Comparison of ENCODE assay signal across 8 cellular contexts in the genomic region with DNA sequence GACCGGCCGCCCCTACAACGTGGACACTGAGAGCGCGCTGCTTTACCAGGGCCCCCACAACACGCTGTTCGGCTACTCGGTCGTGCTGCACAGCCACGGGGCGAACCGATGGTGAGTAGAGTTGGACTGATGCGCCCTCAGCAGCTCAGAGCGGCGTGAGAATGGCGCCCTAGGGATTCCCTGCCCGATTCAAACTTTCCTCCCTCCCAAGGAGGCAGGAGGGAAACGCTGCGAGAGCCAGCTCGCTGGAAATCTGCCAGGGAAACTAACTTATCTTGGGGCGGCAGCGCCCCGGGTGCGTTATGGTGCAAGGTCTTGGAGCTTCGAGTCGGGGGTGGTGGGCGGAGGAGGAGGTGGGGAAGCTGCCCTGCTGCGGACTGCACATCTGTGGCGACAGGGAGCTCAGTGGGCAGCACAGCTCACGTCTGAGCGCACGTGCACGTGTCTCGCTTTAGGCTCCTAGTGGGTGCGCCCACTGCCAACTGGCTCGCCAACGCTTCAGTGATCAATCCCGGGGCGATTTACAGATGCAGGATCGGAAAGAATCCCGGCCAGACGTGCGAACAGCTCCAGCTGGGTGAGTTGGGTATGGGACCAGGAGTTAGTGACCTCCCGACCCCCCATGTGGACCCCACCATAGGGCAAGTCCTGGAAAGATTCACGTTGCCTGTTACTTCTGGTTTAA. TPM values are rescaled to one million over a fixed set of nuclear protein-coding genes. Genes with fewer than 3 reads are reported as not detected.
DNase-seq lines count a peak whose midpoint lies in the region; ATAC-seq, FAIRE-seq and TF ChIP-seq lines count a peak whose summit lies in the region.

No MANE protein-coding gene starts in this region.

- peaks cover 47% of the 10 kb centered on the region for H3K36me3 Mint-ChIP-seq in activated T-cell treated with anti-CD3 and anti-CD28 coated beads, Interleukin-2, amount 50 U/mL, for 24 hours (ENCODE audit: low read depth)

- no peak for TF ChIP-seq POLR2A in ovary (IDR thresholded peaks at IDR 0.05)

- 6% methylated on average over 34 to 45 of the region's 45 CpGs for WGBS in ovary, 3 donors

- no peaks in the 10 kb centered on the region for H3K9me3 Mint-ChIP-seq in activated T-cell treated with anti-CD3 and anti-CD28 coated beads, Interleukin-2, amount 50 U/mL, for 24 hours

- no peak for FAIRE-seq in urothelium cell line (lab: Jason Lieb, UNC)

- peak; percentile 34 for ATAC-seq in HG02571 (IDR thresholded peaks at IDR 0.05; ENCODE audit: unreplicated experiment)

- no peaks in the 10 kb centered on the region for H3K9me3 ChIP-seq in ovary

- H3K4me1 ChIP-seq in ovary (ENCODE audit: insufficient read depth) = peaks cover 4% of the 10 kb centered on the region

- no peak for TF ChIP-seq EP300 in ovary (IDR thresholded peaks at IDR 0.05)

- H3K27ac Mint-ChIP-seq in activated T-cell treated with anti-CD3 and anti-CD28 coated beads, Interleukin-2, amount 50 U/mL, for 24 hours = peak overlapping the region; percentile 98

- H3K4me1 Mint-ChIP-seq in activated T-cell treated with anti-CD3 and anti-CD28 coated beads, Interleukin-2, amount 50 U/mL, for 24 hours (ENCODE audit: low read depth) = peaks cover 62% of the 10 kb centered on the region

- H3K4me3 Mint-ChIP-seq in activated T-cell treated with anti-CD3 and anti-CD28 coated beads, Interleukin-2, amount 50 U/mL, for 24 hours = peak overlapping the region; percentile 97

- peak; percentile 75 for DNase-seq in GM06990 (ENCODE audit: extremely low read depth, insufficient read length)
- DNase-seq in NCI-H82 (lab: John Stamatoyannopoulos, UW) = peak; percentile 88
- DNase-seq in activated T-cell treated with anti-CD3 and anti-CD28 coated beads, Interleukin-2, amount 50 U/mL, for 24 hours = peak; percentile 81
- peak; percentile 16 for DNase-seq in fibroblast of the conjunctiva (ENCODE audit: low read depth)
- peak in 3 of 5 donors; percentile 12 to 34 (median 13) for DNase-seq in ovary
- DNase-seq in urothelium cell line (ENCODE audit: low spot score) = peak; percentile 6
- no peak for DNase-seq in HPDE6-E6E7 (ENCODE audit: extremely low spot score)

- H3K4me3 ChIP-seq in GM06990 (replicated peaks; ENCODE audit: low read depth, low read length) (peak overlapping the region; percentile 82), ovary (peak overlapping the region; percentile 36)

- H3K36me3 ChIP-seq in GM06990 (ENCODE audit: control insufficient read depth, insufficient read depth, low read length) = no peaks in the 10 kb centered on the region
- no peaks in the 10 kb centered on the region for H3K36me3 ChIP-seq in ovary

- TF ChIP-seq CTCF in GM06990 (IDR thresholded peaks at IDR 0.05; ENCODE audit: insufficient read depth, low read length, poor library complexity, severe bottlenecking) (no peak), ovary (IDR thresholded peaks at IDR 0.05) (no peak)

- H3K27ac ChIP-seq in ovary = no peak overlapping the region

- intact Hi-C loops in ovary (cut with DNase I) = loop anchor here in 1 of 4 donors (10.0 kb wide), 1 partner anchor 353 kb away; no protein-coding TSS in a partner anchor

- H3K27me3 ChIP-seq in GM06990 (replicated peaks; ENCODE audit: control insufficient read depth, insufficient read depth, low read length) (no peaks in the 10 kb centered on the region), ovary (no peaks in the 10 kb centered on the region)

- H3K27me3 Mint-ChIP-seq in activated T-cell treated with anti-CD3 and anti-CD28 coated beads, Interleukin-2, amount 50 U/mL, for 24 hours = no peaks in the 10 kb centered on the region

RNA-seq across cellular contexts. Expression of a gene that starts 0.7 kb away (rescaled TPM):
- total RNA-seq in ovary = 1 to 10 TPM; 1.0 to 7.2 (median 2.1) TPM
- polyA plus RNA-seq in ovary = 1 to 10 TPM; 1.1 to 4.9 TPM
